ENCODE assay signal across 10 cellular contexts in the genomic region with DNA sequence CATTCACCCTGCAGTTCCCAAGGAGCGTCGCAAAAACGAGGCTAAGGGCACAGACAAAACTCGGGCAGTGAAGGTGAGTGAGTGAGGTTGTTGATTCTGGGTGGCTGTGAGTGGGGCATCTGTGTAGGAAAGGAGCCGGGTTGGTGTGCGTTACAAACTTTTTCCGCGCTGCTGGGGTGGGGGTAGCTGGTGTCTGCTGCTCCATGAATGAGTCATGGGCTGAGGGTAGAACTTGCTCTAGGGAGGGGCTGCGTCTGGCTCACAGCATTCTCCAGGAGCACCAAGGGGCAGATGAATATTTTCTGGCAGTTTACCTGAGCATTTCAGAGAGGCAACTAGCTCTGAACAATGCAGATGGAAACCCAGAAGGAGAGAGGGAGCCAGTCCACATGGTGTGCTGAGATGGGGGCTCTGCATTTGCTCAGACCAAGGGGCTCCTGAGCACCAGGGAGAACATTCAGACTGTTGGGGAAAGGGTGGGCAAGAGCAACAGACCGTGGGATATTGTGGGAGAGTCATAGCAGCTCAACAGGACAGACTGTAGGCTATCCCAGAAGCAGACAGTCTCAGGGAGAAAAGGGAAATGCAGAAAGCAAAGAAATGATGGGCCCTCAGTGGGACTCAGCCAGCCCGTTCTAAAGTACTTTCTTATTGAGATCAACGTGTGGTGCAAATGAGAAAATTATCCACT. TPM values are rescaled to one million over a fixed set of nuclear protein-coding genes. Genes with fewer than 3 reads are reported as not detected.
DNase-seq lines count a peak whose midpoint lies in the region; ATAC-seq, FAIRE-seq and TF ChIP-seq lines count a peak whose summit lies in the region.
"Had no signal": no experiment of that assay in that cellular context is flagged by ENCODE, and none has a peak within 500 bp of the region (broad histone marks: within the 10 kb centered on the region; RNA-seq: fewer than 3 reads in every experiment).

No MANE protein-coding gene starts in this region.

- no peaks in the 10 kb centered on the region for H3K9me3 Mint-ChIP-seq in CD8-positive, alpha-beta memory T cell
- H3K9me3 Mint-ChIP-seq: dendritic cell treated with granulocyte-macrophage colony-stimulating factor and Interleukin-4, amounts not matched to agents 40 ng/mL and 50 ng/mL, for 4 days had no signal

- H3K4me3 ChIP-seq in Panc1 (ENCODE audit: low read depth in 2 of 2, low read length in 2 of 2) (peak overlapping the region in 1 of 2 experiments; percentile 25; a peak in 3 of 4 replicates), epithelial cell of esophagus (ENCODE audit: low read length) (no peak overlapping the region), small intestine (ENCODE audit: low read depth in 1 of 2, low read length in 2 of 2) (peak overlapping the region in 1 of 2 donors; percentile 35)
- no peak overlapping the region for H3K4me3 ChIP-seq in CD8-positive, alpha-beta memory T cell (ENCODE audit: low read length)
- H3K4me3 ChIP-seq: PC-9 had no signal

- no TSS peak for BruUV-seq in Panc1 (replicated peaks; lab: Mats Ljungman, UMichigan)

- no peak overlapping the region for H3K4me3 Mint-ChIP-seq in CD8-positive, alpha-beta memory T cell
- H3K4me3 Mint-ChIP-seq: dendritic cell treated with granulocyte-macrophage colony-stimulating factor and Interleukin-4, amounts not matched to agents 40 ng/mL and 50 ng/mL, for 4 days had no signal

- POLR2A ChIA-PET in Panc1 (lab: Charles Lee): interaction anchor here (0.5 kb wide), 1 partner anchor 437 kb away, joined by 3 read pairs; no protein-coding TSS in a partner anchor
- POLR2A ChIA-PET in CD8-positive, alpha-beta memory T cell (lab: Charles Lee): no interaction called here

- no peak overlapping the region for H3K27ac Mint-ChIP-seq in CD8-positive, alpha-beta memory T cell
- H3K27ac Mint-ChIP-seq: dendritic cell treated with granulocyte-macrophage colony-stimulating factor and Interleukin-4, amounts not matched to agents 40 ng/mL and 50 ng/mL, for 4 days had no signal

- H3K4me1 Mint-ChIP-seq in CD8-positive, alpha-beta memory T cell: no peaks in the 10 kb centered on the region

- no peak for TF ChIP-seq CTCF in Panc1 (IDR thresholded peaks at IDR 0.05)
- no peak for TF ChIP-seq CTCF in epithelial cell of esophagus (IDR thresholded peaks at IDR 0.05; ENCODE audit: insufficient read depth, low read depth, low read length, missing control alignments)

- peak; percentile 60 for DNase-seq in ELF-1 (ENCODE audit: low read depth, low spot score)
- DNase-seq in Panc1 (ENCODE audit: low read depth, low spot score): no peak
- DNase-seq in epithelial cell of esophagus (ENCODE audit: low read depth): peak; percentile 74
- peak; percentile 78 for DNase-seq in small intestine
- no peak for DNase-seq in CD8-positive, alpha-beta memory T cell
- DNase-seq in HCEC 1CT: no peak
- DNase-seq in KBM-7: no peak
- DNase-seq in NCI-H69 (lab: John Stamatoyannopoulos, UW): no peak

- H3K27me3 ChIP-seq in Panc1 (ENCODE audit: control insufficient read depth, insufficient read depth, low read length) (no peaks in the 10 kb centered on the region), small intestine (ENCODE audit: control insufficient read depth in 2 of 2, insufficient read depth in 2 of 2, low read length in 2 of 2) (no peaks in the 10 kb centered on the region)
- H3K27me3 ChIP-seq in CD8-positive, alpha-beta memory T cell (ENCODE audit: insufficient read depth, low read length, poor library complexity, severe bottlenecking): no peaks in the 10 kb centered on the region

- peaks cover 19% of the 10 kb centered on the region for H3K4me1 ChIP-seq in Panc1 (ENCODE audit: control insufficient read depth, insufficient read depth, low read length)
- no peaks in the 10 kb centered on the region for H3K4me1 ChIP-seq in small intestine (ENCODE audit: control insufficient read depth in 2 of 2, insufficient read depth in 1 of 2, low read depth in 1 of 2, low read length in 1 of 2)
- no peaks in the 10 kb centered on the region for H3K4me1 ChIP-seq in CD8-positive, alpha-beta memory T cell (ENCODE audit: insufficient read depth, low read length)

- CTCF ChIA-PET in Panc1 (lab: Charles Lee): no interaction called here
- CTCF ChIA-PET in CD8-positive, alpha-beta memory T cell (lab: Charles Lee): no interaction called here

- H3K9me3 ChIP-seq in Panc1 (ENCODE audit: control insufficient read depth, insufficient read depth, low read depth, low read length) (no peaks in the 10 kb centered on the region), small intestine (ENCODE audit: control insufficient read depth, low read depth) (no peaks in the 10 kb centered on the region)
- H3K9me3 ChIP-seq in CD8-positive, alpha-beta memory T cell (ENCODE audit: low read length): no peaks in the 10 kb centered on the region

- ATAC-seq in Panc1: peak; percentile 85

- intact Hi-C loops in Panc1 (cut with micrococcal nuclease; ENCODE audit: unreplicated experiment): no loop called here

- FAIRE-seq in small intestine (lab: Jason Lieb, UNC): no peak

- in situ Hi-C loops in Panc1 (cut with HindIII; ENCODE audit: low pct_unique_long_range_greater_than_20kb, low sequenced_read_pairs) (no loop called here), KBM-7 (cut with MboI; ENCODE audit: low pct_unique_long_range_greater_than_20kb, low sequenced_read_pairs) (no loop called here)

- peaks cover 4 to 6% (median 5%) of the 10 kb centered on the region in 3 donors for H3K36me3 Mint-ChIP-seq in CD8-positive, alpha-beta memory T cell

- H3K27ac ChIP-seq in Panc1 (ENCODE audit: low read length) (peak overlapping the region; percentile 60), small intestine (ENCODE audit: low read depth in 1 of 2, low read length in 1 of 2) (peak overlapping the region; percentile 52 to 93)
- no peak overlapping the region for H3K27ac ChIP-seq in CD8-positive, alpha-beta memory T cell (ENCODE audit: low read depth, low read length)
- H3K27ac ChIP-seq: PC-9 had no signal

- peaks cover 0 to 3% of the 10 kb centered on the region in 2 donors for H3K27me3 Mint-ChIP-seq in CD8-positive, alpha-beta memory T cell
- H3K27me3 Mint-ChIP-seq: dendritic cell treated with granulocyte-macrophage colony-stimulating factor and Interleukin-4, amounts not matched to agents 40 ng/mL and 50 ng/mL, for 4 days had no signal

- WGBS in small intestine, 3 donors: 13 to 48% (median 24%) methylated on average over 12 of the region's 12 CpGs

- H3K36me3 ChIP-seq in Panc1 (ENCODE audit: control insufficient read depth, insufficient read depth, low read length) (no peaks in the 10 kb centered on the region), small intestine (ENCODE audit: control insufficient read depth in 2 of 2, insufficient read depth in 2 of 2, low read length in 2 of 2) (no peaks in the 10 kb centered on the region)
- no peaks in the 10 kb centered on the region for H3K36me3 ChIP-seq in CD8-positive, alpha-beta memory T cell (ENCODE audit: insufficient read depth, low read length)

RNA-seq across cellular contexts. Expression of a gene that starts 18.8 kb away (rescaled TPM):
- total RNA-seq in Panc1 (2021; ENCODE audit: unreplicated experiment): not detected
- not detected for polyA plus RNA-seq in Panc1 (2012; ENCODE audit: insufficient read length)
- polyA plus RNA-seq in small intestine: not detected
- total RNA-seq in CD8-positive, alpha-beta memory T cell: not detected
- polyA plus RNA-seq in CD8-positive, alpha-beta memory T cell: not detected
- total RNA-seq: PC-9 had no signal

RNA-seq across cellular contexts. Expression of a gene that starts 29.5 kb away (rescaled TPM):
- 37.1 TPM for total RNA-seq in Panc1 (2021; ENCODE audit: unreplicated experiment)
- 34.8 TPM for polyA plus RNA-seq in Panc1 (2012; ENCODE audit: insufficient read length)
- polyA plus RNA-seq in small intestine: 10 to 100 TPM; 15.6 to 35.8 (median 30.3) TPM
- 10 to 100 TPM; 10.3 to 11.4 TPM for total RNA-seq in CD8-positive, alpha-beta memory T cell
- 3.0 TPM for polyA plus RNA-seq in CD8-positive, alpha-beta memory T cell

Comparison
In these comparisons a context has a peak if more than half of its experiments do, and no peak if none do; other contexts are left out.
1. DNase-seq: peak in ELF-1 (single experiment), epithelial cell of esophagus (single experiment) and small intestine (single experiment); none in Panc1 (single experiment), CD8-positive, alpha-beta memory T cell (0 of 5), HCEC 1CT (single experiment), KBM-7 (single experiment) and NCI-H69 (single experiment).